In genomic region chr19:33302175-33302973, GRCh38 we compare ENCODE assay signal across 8 cellular contexts. TPM values are rescaled to one million over a fixed set of nuclear protein-coding genes. Genes with fewer than 3 reads are reported as not detected.
DNase-seq lines count a peak whose midpoint lies in the region; ATAC-seq and TF ChIP-seq lines count a peak whose summit lies in the region.

TSS of gene CEBPA (minus strand) at chr19:33302534. CDS start at chr19:33302414, 120 bp downstream.

- H3K4me3 ChIP-seq in neural progenitor cell = peak within 1 kb of the TSS; percentile 85
- H3K4me3 ChIP-seq in suprapubic skin = peak within 1 kb of the TSS; percentile 80

- 0% methylated on average over 16 of the region's 111 CpGs for WGBS in suprapubic skin

- peak; percentile 81 for ATAC-seq in GM19467 (IDR thresholded peaks at IDR 0.05; ENCODE audit: unreplicated experiment)

- no peaks in the 10 kb centered on the region for H3K36me3 Mint-ChIP-seq in neural progenitor cell

- H3K9me3 ChIP-seq in neural progenitor cell (ENCODE audit: low read depth) (no peaks in the 10 kb centered on the region), suprapubic skin (no peaks in the 10 kb centered on the region)

- H3K4me1 ChIP-seq in neural progenitor cell (peaks cover 15% of the 10 kb centered on the region), suprapubic skin (peaks cover 54% of the 10 kb centered on the region)

- DNase-seq in COLO668 (lab: John Stamatoyannopoulos, UW; ENCODE audit: unreplicated experiment) (peak; percentile 61), HT1080 (ENCODE audit: low read depth) (peak; percentile 62), activated gamma-delta T cell (lab: John Stamatoyannopoulos, UW) (peak; percentile 63), foreskin melanocyte (peak; percentile 52), neural progenitor cell (ENCODE audit: low spot score) (peak; percentile 96), suprapubic skin (ENCODE audit: low spot score in 2 of 2) (peak in 1 of 2 donors; percentile 86)

- peaks cover 3% of the 10 kb centered on the region for H3K4me1 Mint-ChIP-seq in neural progenitor cell

- TF ChIP-seq CTCF in neural progenitor cell (IDR thresholded peaks at IDR 0.05) (peak; percentile 60), suprapubic skin (IDR thresholded peaks at IDR 0.05) (peak; percentile 68 to 81)

- H3K36me3 ChIP-seq in neural progenitor cell (no peaks in the 10 kb centered on the region), suprapubic skin (no peaks in the 10 kb centered on the region)

- H3K27me3 ChIP-seq in neural progenitor cell (peaks cover 61% of the 10 kb centered on the region), suprapubic skin (no peaks in the 10 kb centered on the region)

- TF ChIP-seq POLR2A in suprapubic skin (IDR thresholded peaks at IDR 0.05) = peak; percentile 92 to 97

- peaks cover 29% of the 10 kb centered on the region for H3K27me3 Mint-ChIP-seq in neural progenitor cell (ENCODE audit: insufficient read depth, low read depth)

- peak within 1 kb of the TSS; percentile 78 for H2AFZ ChIP-seq in neural progenitor cell (replicated peaks)

- H3K9me3 Mint-ChIP-seq in neural progenitor cell = no peaks in the 10 kb centered on the region

- H3K9ac ChIP-seq in neural progenitor cell = no peak within 1 kb of the TSS

- peaks cover 24% of the 10 kb centered on the region for H4K20me1 ChIP-seq in neural progenitor cell (ENCODE audit: low read depth)

- H3K4me2 ChIP-seq in neural progenitor cell = peak within 1 kb of the TSS; percentile 94

- H3K27ac Mint-ChIP-seq in neural progenitor cell = no peak within 1 kb of the TSS

- no peak for TF ChIP-seq EP300 in suprapubic skin (IDR thresholded peaks at IDR 0.05)

- H3K27ac ChIP-seq in neural progenitor cell = no peak within 1 kb of the TSS
- H3K27ac ChIP-seq in suprapubic skin = peak within 1 kb of the TSS; percentile 89

- H3K4me3 Mint-ChIP-seq in neural progenitor cell = peak within 1 kb of the TSS; percentile 81

- peaks cover 4% of the 10 kb centered on the region for H3F3A ChIP-seq in neural progenitor cell (ENCODE audit: low read depth)

- no peaks in the 10 kb centered on the region for H3K79me2 ChIP-seq in neural progenitor cell (ENCODE audit: low read depth)

TF ChIP-seq in PFSK-1, 5 proteins besides CTCF, POLR2A, EP300 and RAD21:
- TF ChIP-seq REST (IDR thresholded peaks at IDR 0.05; ENCODE audit: insufficient read depth in 1 of 2, low read depth in 2 of 2, low read length in 2 of 2) (no peak), SIN3A (IDR thresholded peaks at IDR 0.05; ENCODE audit: borderline replicate concordance, insufficient read depth, low read length) (no peak), TAF1 (IDR thresholded peaks at IDR 0.05; ENCODE audit: borderline replicate concordance, insufficient read depth, low read length) (peak; percentile 66; the same call in 1 of the 2 replicates), POLR2AphosphoS5 (IDR thresholded peaks at IDR 0.05; ENCODE audit: low read depth, low read length) (peak; percentile 78), FOXP2 (optimal IDR thresholded peaks at IDR 0.05; ENCODE audit: borderline replicate concordance, extremely low read depth, extremely low read length, insufficient read depth) (peak; percentile 62)

RNA-seq across cellular contexts. Expression of gene CEBPA, which starts in this region (rescaled TPM):
- 1.7 and 1.9 TPM in 2 replicates for total RNA-seq in HT1080 (2014; rRNA removed; shearing (Covaris generic))
- 0.61 and 0.72 TPM in 2 replicates for polyA plus RNA-seq in HT1080 (2015; cell fraction: cytosol; rRNA removed)
- 0.26 and 0.33 TPM in 2 replicates for polyA plus RNA-seq in HT1080 (2015; cell fraction: nucleus; rRNA removed)
- polyA plus RNA-seq in PFSK-1 (2012; ENCODE audit: insufficient read length, low read depth) = 9.1 TPM
- total RNA-seq in neural progenitor cell (ENCODE audit: low replicate concordance) (0.71 and 2.9 TPM in 2 replicates), suprapubic skin (100 to 1,000 TPM in 3 of 4 donors, 10 to 100 TPM in 1; 86.3 to 360 (median 196) TPM)

Comparison
In these comparisons a context has a peak if more than half of its experiments do, and no peak if none do; other contexts are left out.
1. RNA of gene CEBPA (total RNA-seq): 86.3 to 360 TPM in suprapubic skin; 1.7 to 1.9 TPM in HT1080 and 0.71 to 2.9 TPM in neural progenitor cell; every median in the first group is over 10 times any median in the second.